In genomic region chrX:19089555-19090040, GRCh38 we compare ENCODE assay signal across 9 cellular contexts. TPM values are rescaled to one million over a fixed set of nuclear protein-coding genes. Genes with fewer than 3 reads are reported as not detected.
"Had no signal": no experiment of that assay in that cellular context is flagged by ENCODE, and none has a peak within 500 bp of the region (broad histone marks: within the 10 kb centered on the region; RNA-seq: fewer than 3 reads in every experiment).

No MANE protein-coding gene starts in this region.

- H2AFZ ChIP-seq: GM23248 had no signal

- H3K27ac ChIP-seq: GM23248, HL-60, KMS-11 had no signal

- H3K4me2 ChIP-seq: KMS-11 had no signal

- FAIRE-seq: H1, H54 had no signal

- DNase-seq: GM23248, H9, HCEC 1CT, HFFc6, KBM-7 had no signal

- H3K4me3 ChIP-seq: GM23248 had no signal

- H3K9ac ChIP-seq: GM23248, KMS-11 had no signal

RNA-seq across cellular contexts. Expression of gene ADGRG2, which starts 32.7 kb away (rescaled TPM):
- total RNA-seq: GM23248, HFFc6 had no signal
